Comparison of ENCODE assay signal across 1 cellular context in genomic region chr2:128172191-128172590, GRCh38.
TF ChIP-seq lines count a peak whose summit lies in the region.

No MANE protein-coding gene starts in this region.

TF ChIP-seq in HepG2, 621 proteins besides CTCF, POLR2A, EP300 and RAD21 (continued from another document and continues in another):
- TF ChIP-seq MLXIP (CRISPR knock-in tag; IDR thresholded peaks at IDR 0.05; ENCODE audit: borderline replicate concordance) (no peak), DBP (CRISPR knock-in tag; IDR thresholded peaks at IDR 0.05; ENCODE audit: not compliant biosample characterization) (no peak), ZNF331 (CRISPR knock-in tag; IDR thresholded peaks at IDR 0.05) (no peak), THAP11 (CRISPR knock-in tag; IDR thresholded peaks at IDR 0.05) (0 out of 2 replicates have a peak, but pooled peaks have one; percentile 28), HMGXB3 (CRISPR knock-in tag; IDR thresholded peaks at IDR 0.05; ENCODE audit: borderline replicate concordance) (no peak), HMG20A (CRISPR knock-in tag; IDR thresholded peaks at IDR 0.05; ENCODE audit: borderline replicate concordance) (no peak), SCMH1 (CRISPR knock-in tag; IDR thresholded peaks at IDR 0.05; ENCODE audit: borderline replicate concordance) (no peak), NFAT5 (CRISPR knock-in tag; IDR thresholded peaks at IDR 0.05) (no peak), FOXA3 (CRISPR knock-in tag; IDR thresholded peaks at IDR 0.05) (peak; percentile 32; the same call in 1 of the 2 replicates), ISX (CRISPR knock-in tag; conservative IDR thresholded peaks at IDR 0.05) (no peak), CC2D1A (CRISPR knock-in tag; IDR thresholded peaks at IDR 0.05) (no peak), TCF7L2 (IDR thresholded peaks at IDR 0.05; ENCODE audit: low read depth, low read length) (no peak), IRF1 (CRISPR knock-in tag; IDR thresholded peaks at IDR 0.05; ENCODE audit: low read depth) (no peak), RXRA (CRISPR knock-in tag; IDR thresholded peaks at IDR 0.05) (peak; percentile 41; the same call in 1 of the 2 replicates), NFYC (CRISPR knock-in tag; IDR thresholded peaks at IDR 0.05) (no peak), ZNF652 (CRISPR knock-in tag; IDR thresholded peaks at IDR 0.05; ENCODE audit: borderline replicate concordance, low read depth) (peak; percentile 78), DPF2 (CRISPR knock-in tag; IDR thresholded peaks at IDR 0.05; ENCODE audit: borderline replicate concordance, low read depth) (no peak), REST (IDR thresholded peaks at IDR 0.05; ENCODE audit: borderline replicate concordance in 1 of 2, low read depth in 1 of 2, low read length in 2 of 2) (no peak), CREB1 (IDR thresholded peaks at IDR 0.05) (no peak), CREB1 (CRISPR knock-in tag; IDR thresholded peaks at IDR 0.05) (no peak), HOXD1 (CRISPR knock-in tag; IDR thresholded peaks at IDR 0.05) (no peak), ELF1 (CRISPR knock-in tag; IDR thresholded peaks at IDR 0.05) (no peak), YY1 (IDR thresholded peaks at IDR 0.05; ENCODE audit: insufficient read depth, insufficient replicate concordance, low read depth, low read length) (no peak), DMAP1 (CRISPR knock-in tag; IDR thresholded peaks at IDR 0.05) (no peak), RNF2 (conservative IDR thresholded peaks at IDR 0.05; ENCODE audit: low read depth) (no peak), ZNF484 (CRISPR knock-in tag; IDR thresholded peaks at IDR 0.05; ENCODE audit: borderline replicate concordance, low read depth) (no peak), PBX3 (CRISPR knock-in tag; IDR thresholded peaks at IDR 0.05; ENCODE audit: borderline replicate concordance) (no peak), ZNF142 (CRISPR knock-in tag; IDR thresholded peaks at IDR 0.05) (peak; percentile 87), U2AF1 (optimal IDR thresholded peaks at IDR 0.05; ENCODE audit: low read depth, low read length) (no peak)
